Comparison of ENCODE assay signal across 13 cellular contexts in the genomic region with DNA sequence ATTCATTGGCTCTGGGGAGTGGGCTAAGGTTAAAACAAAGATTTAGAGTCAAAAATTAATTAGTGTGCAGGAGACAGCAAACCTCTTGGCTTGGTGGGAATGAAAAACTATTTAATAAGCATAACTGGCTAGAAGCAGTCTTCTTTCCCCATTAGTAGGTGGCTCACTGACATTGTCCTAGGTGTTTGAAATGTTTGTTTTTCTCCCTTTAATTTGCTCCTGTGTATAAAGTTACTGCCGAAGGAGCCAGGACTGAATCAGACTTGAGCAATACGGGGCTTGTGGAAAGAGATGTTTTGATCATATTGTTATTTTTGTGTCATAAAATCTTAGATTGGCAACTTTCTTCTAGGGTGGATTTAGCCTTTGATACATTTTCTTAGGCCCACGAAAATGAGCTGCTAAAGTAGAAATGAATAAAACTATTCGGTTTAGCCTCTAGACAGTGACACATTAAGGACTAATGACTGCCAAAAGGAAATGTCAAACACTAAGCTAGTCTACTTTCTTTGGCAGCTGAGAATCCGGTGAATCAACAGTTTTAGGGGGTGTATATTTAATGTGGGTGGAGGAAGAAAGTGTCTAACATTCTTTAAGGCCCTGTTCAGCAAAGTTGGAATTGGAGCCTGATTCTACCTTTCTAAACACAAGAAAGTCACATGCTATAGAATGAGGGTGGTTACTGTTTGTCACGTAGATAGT. TPM values are rescaled to one million over a fixed set of nuclear protein-coding genes. Genes with fewer than 3 reads are reported as not detected.
DNase-seq lines count a peak whose midpoint lies in the region; ATAC-seq and TF ChIP-seq lines count a peak whose summit lies in the region.
"Had no signal": no experiment of that assay in that cellular context is flagged by ENCODE, and none has a peak within 500 bp of the region (broad histone marks: within the 10 kb centered on the region; RNA-seq: fewer than 3 reads in every experiment).

No MANE protein-coding gene starts in this region.

- no peaks in the 10 kb centered on the region for H3K36me3 Mint-ChIP-seq in T-cell

- H3K36me3 ChIP-seq in ACC112 (ENCODE audit: insufficient read depth, low read length) (peaks cover 5% of the 10 kb centered on the region; the same call in 1 of the 2 replicates), Panc1 (ENCODE audit: control insufficient read depth, insufficient read depth, low read length) (no peaks in the 10 kb centered on the region), HAP-1 (replicated peaks) (no peaks in the 10 kb centered on the region; the same call in 1 of the 2 replicates)
- H3K36me3 ChIP-seq: SJCRH30 had no signal

- CTCF ChIA-PET in Panc1 (lab: Charles Lee) (no interaction called here), T-cell (lab: Charles Lee) (no interaction called here)

- peaks cover 5 to 13% (median 8%) of the 10 kb centered on the region in 3 donors for H3K4me1 Mint-ChIP-seq in T-cell

- DNase-seq in Panc1 (ENCODE audit: low read depth, low spot score) (no peak), epithelial cell of prostate (ENCODE audit: low read depth, low spot score) (peak; percentile 69), non-pigmented ciliary epithelial cell (ENCODE audit: low read depth) (peak; percentile 58), NCI-H1436 (lab: John Stamatoyannopoulos, UW) (no peak), HAP-1 (ENCODE audit: low spot score in 2 of 2) (no peak), T-cell (no peak), NCI-H1694 (lab: John Stamatoyannopoulos, UW) (no peak)
- DNase-seq: activated T-cell treated with anti-CD3 and anti-CD28 coated beads, Interleukin-2, amount 50 U/mL, for 72 hours; NCI-H1048; SJCRH30 had no signal

- TF ChIP-seq CTCF in Panc1 (IDR thresholded peaks at IDR 0.05), result no peak

- H3K27me3 ChIP-seq in ACC112 (ENCODE audit: insufficient read depth, low read length) (no peaks in the 10 kb centered on the region), Panc1 (ENCODE audit: control insufficient read depth, insufficient read depth, low read length) (no peaks in the 10 kb centered on the region), HAP-1 (ENCODE audit: low read depth) (no peaks in the 10 kb centered on the region)
- H3K27me3 ChIP-seq: BLaER1 treated with 17β-estradiol and CSF1 and Interleukin-3, amounts not matched to agents 10 nM and 100 nM; SJCRH30 had no signal

- no peaks in the 10 kb centered on the region for H3K9me3 ChIP-seq in Panc1 (ENCODE audit: control insufficient read depth, insufficient read depth, low read depth, low read length)
- no peaks in the 10 kb centered on the region; the same call in 1 of the 2 replicates for H3K9me3 ChIP-seq in HAP-1
- H3K9me3 ChIP-seq: SJCRH30 had no signal

- TSS peak; percentile 13 for BruUV-seq in Panc1 (replicated peaks; lab: Mats Ljungman, UMichigan)

- H3K27ac Mint-ChIP-seq in T-cell, result no peak overlapping the region
- H3K27ac Mint-ChIP-seq: activated T-cell treated with anti-CD3 and anti-CD28 coated beads, Interleukin-2, amount 50 U/mL, for 72 hours had no signal

- POLR2A ChIA-PET in Panc1 (lab: Charles Lee), result interaction anchor here (0.6 kb wide), 2 partner anchors 10 to 452 kb away, joined by 3 read pairs; no protein-coding TSS in a partner anchor
- POLR2A ChIA-PET in T-cell (lab: Charles Lee), result interaction anchor here in 1 of 2 donors (0.6 kb wide), 2 partner anchors 88 to 353 kb away, joined by 3 to 5 read pairs; partner anchors contain the start of gene SIL1

- intact Hi-C loops in Panc1 (cut with micrococcal nuclease; ENCODE audit: unreplicated experiment), result no loop called here

- ATAC-seq in Panc1 (peak; percentile 58; the same call in 1 of the 2 replicates), T-cell (replicated peaks in 1 of 4) (no peak)
- ATAC-seq: activated T-cell treated with anti-CD3 and anti-CD28 coated beads, Interleukin-2, amount 50 U/mL, for 72 hours had no signal

- in situ Hi-C loops in Panc1 (cut with HindIII; ENCODE audit: low pct_unique_long_range_greater_than_20kb, low sequenced_read_pairs), result no loop called here
- in situ Hi-C loops in HAP-1 (cut with MboI; ENCODE audit: low sequenced_read_pairs), result no loop called here

- no peak overlapping the region for H3K4me3 Mint-ChIP-seq in T-cell
- H3K4me3 Mint-ChIP-seq: activated T-cell treated with anti-CD3 and anti-CD28 coated beads, Interleukin-2, amount 50 U/mL, for 72 hours; neural crest cell had no signal

- peak overlapping the region; percentile 16 for H3K4me3 ChIP-seq in ACC112 (ENCODE audit: low read depth, low read length)
- H3K4me3 ChIP-seq in Panc1 (ENCODE audit: low read depth in 2 of 2, low read length in 2 of 2), result no peak overlapping the region
- no peak overlapping the region for H3K4me3 ChIP-seq in HAP-1
- H3K4me3 ChIP-seq: BLaER1 treated with 17β-estradiol and CSF1 and Interleukin-3, amounts not matched to agents 10 nM and 100 nM; SJCRH30 had no signal

- H3K27ac ChIP-seq in ACC112 (ENCODE audit: low read depth, low read length), result peak overlapping the region; percentile 87
- no peak overlapping the region for H3K27ac ChIP-seq in Panc1 (ENCODE audit: low read length)
- peak overlapping the region; percentile 85 for H3K27ac ChIP-seq in epithelial cell of prostate
- H3K27ac ChIP-seq: BLaER1 treated with 17β-estradiol and CSF1 and Interleukin-3, amounts not matched to agents 10 nM and 100 nM; SJCRH30 had no signal

- no peaks in the 10 kb centered on the region for H3K9me3 Mint-ChIP-seq in T-cell

- peaks cover 61% of the 10 kb centered on the region for H3K79me2 ChIP-seq in ACC112 (ENCODE audit: control insufficient read depth, insufficient read depth, low read length, unreplicated experiment)

- H2AFZ ChIP-seq in ACC112 (ENCODE audit: low read length, unreplicated experiment), result no peak overlapping the region

- no peaks in the 10 kb centered on the region for H3K27me3 Mint-ChIP-seq in T-cell

- H3K4me1 ChIP-seq in ACC112 (ENCODE audit: control insufficient read depth, insufficient read depth, low read length, unreplicated experiment) (peaks cover 42% of the 10 kb centered on the region), Panc1 (ENCODE audit: control insufficient read depth, insufficient read depth, low read length) (peaks cover 10% of the 10 kb centered on the region; the same call in 1 of the 2 replicates), HAP-1 (peaks cover 21% of the 10 kb centered on the region)
- H3K4me1 ChIP-seq: SJCRH30 had no signal

RNA-seq across cellular contexts. Expression of gene LRRTM2, which starts 30.2 kb away (rescaled TPM):
- not detected for total RNA-seq in Panc1 (2021; ENCODE audit: unreplicated experiment)
- polyA plus RNA-seq in Panc1 (2012; ENCODE audit: insufficient read length), result not detected
- total RNA-seq in T-cell, result under 1 TPM in 4 of 5 donors, not detected in 1; 0.03 to 0.33 (median 0.16) TPM

Comparison
In these comparisons a context has a peak if more than half of its experiments do, and no peak if none do; other contexts are left out.
1. DNase-seq: peak in epithelial cell of prostate (single experiment) and non-pigmented ciliary epithelial cell (single experiment); none in Panc1 (single experiment), NCI-H1436 (single experiment), HAP-1 (0 of 2), T-cell (0 of 34) and NCI-H1694 (single experiment).